ENCODE assay signal across 1 cellular context in genomic region chr4:55512077-55512476, GRCh38.
TF ChIP-seq lines count a peak whose summit lies in the region.

No MANE protein-coding gene starts in this region.

TF ChIP-seq in HEK293, 187 proteins besides CTCF, POLR2A, EP300 and RAD21 (continued from another document):
- TF ChIP-seq PRDM2 (tag by site-specific recombination; IDR thresholded peaks at IDR 0.05; ENCODE audit: borderline replicate concordance) (no peak), SCRT2 (tag by site-specific recombination; IDR thresholded peaks at IDR 0.05) (no peak), ZNF24 (tag by site-specific recombination; IDR thresholded peaks at IDR 0.05) (no peak), ZNF184 (tag by site-specific recombination; IDR thresholded peaks at IDR 0.05) (peak; percentile 92), ZNF843 (tag by site-specific recombination; IDR thresholded peaks at IDR 0.05) (no peak), ZNF701 (tag by site-specific recombination; IDR thresholded peaks at IDR 0.05) (no peak), ZNF404 (tag by site-specific recombination; IDR thresholded peaks at IDR 0.05) (no peak), ZNF791 (tag by site-specific recombination; IDR thresholded peaks at IDR 0.05) (no peak), ZNF621 (tag by site-specific recombination; IDR thresholded peaks at IDR 0.05) (no peak), KLF10 (tag by site-specific recombination; IDR thresholded peaks at IDR 0.05) (no peak), ZSCAN30 (tag by site-specific recombination; IDR thresholded peaks at IDR 0.05) (no peak)
